Comparison of ENCODE assay signal across 1 cellular context in the genomic region with DNA sequence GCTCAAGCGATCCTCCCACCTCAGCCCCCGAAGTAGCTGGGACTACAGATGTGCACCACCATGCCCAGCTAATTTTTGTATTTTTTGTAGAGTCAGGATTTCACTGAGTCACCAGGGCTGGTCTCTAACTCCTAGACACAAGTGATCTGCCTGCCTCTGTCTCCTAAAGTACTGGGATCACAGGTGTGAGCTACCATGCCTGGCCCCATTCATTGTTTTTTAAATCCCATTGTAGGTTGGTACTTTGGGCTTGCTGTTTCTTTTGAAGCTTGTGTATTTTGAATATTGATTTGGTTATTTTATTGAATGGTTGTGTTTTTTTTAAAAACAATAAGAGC.
TF ChIP-seq lines count a peak whose summit lies in the region.

No MANE protein-coding gene starts in this region.

TF ChIP-seq in GM23338, 12 proteins besides CTCF, POLR2A, EP300 and RAD21:
- TF ChIP-seq ZNF114 (CRISPR knock-in tag; IDR thresholded peaks at IDR 0.05): no peak
- TF ChIP-seq, protein P1, sequence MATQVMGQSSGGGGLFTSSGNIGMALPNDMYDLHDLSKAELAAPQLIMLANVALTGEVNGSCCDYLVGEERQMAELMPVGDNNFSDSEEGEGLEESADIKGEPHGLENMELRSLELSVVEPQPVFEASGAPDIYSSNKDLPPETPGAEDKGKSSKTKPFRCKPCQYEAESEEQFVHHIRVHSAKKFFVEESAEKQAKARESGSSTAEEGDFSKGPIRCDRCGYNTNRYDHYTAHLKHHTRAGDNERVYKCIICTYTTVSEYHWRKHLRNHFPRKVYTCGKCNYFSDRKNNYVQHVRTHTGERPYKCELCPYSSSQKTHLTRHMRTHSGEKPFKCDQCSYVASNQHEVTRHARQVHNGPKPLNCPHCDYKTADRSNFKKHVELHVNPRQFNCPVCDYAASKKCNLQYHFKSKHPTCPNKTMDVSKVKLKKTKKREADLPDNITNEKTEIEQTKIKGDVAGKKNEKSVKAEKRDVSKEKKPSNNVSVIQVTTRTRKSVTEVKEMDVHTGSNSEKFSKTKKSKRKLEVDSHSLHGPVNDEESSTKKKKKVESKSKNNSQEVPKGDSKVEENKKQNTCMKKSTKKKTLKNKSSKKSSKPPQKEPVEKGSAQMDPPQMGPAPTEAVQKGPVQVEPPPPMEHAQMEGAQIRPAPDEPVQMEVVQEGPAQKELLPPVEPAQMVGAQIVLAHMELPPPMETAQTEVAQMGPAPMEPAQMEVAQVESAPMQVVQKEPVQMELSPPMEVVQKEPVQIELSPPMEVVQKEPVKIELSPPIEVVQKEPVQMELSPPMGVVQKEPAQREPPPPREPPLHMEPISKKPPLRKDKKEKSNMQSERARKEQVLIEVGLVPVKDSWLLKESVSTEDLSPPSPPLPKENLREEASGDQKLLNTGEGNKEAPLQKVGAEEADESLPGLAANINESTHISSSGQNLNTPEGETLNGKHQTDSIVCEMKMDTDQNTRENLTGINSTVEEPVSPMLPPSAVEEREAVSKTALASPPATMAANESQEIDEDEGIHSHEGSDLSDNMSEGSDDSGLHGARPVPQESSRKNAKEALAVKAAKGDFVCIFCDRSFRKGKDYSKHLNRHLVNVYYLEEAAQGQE (IDR thresholded peaks at IDR 0.05; ENCODE audit: unreplicated experiment): no peak
- no peak for TF ChIP-seq ZNF331 (CRISPR knock-in tag; IDR thresholded peaks at IDR 0.05; ENCODE audit: low read depth)
- TF ChIP-seq EZH2 (IDR thresholded peaks at IDR 0.05; ENCODE audit: low read depth, unreplicated experiment): no peak
- TF ChIP-seq, protein P2, sequence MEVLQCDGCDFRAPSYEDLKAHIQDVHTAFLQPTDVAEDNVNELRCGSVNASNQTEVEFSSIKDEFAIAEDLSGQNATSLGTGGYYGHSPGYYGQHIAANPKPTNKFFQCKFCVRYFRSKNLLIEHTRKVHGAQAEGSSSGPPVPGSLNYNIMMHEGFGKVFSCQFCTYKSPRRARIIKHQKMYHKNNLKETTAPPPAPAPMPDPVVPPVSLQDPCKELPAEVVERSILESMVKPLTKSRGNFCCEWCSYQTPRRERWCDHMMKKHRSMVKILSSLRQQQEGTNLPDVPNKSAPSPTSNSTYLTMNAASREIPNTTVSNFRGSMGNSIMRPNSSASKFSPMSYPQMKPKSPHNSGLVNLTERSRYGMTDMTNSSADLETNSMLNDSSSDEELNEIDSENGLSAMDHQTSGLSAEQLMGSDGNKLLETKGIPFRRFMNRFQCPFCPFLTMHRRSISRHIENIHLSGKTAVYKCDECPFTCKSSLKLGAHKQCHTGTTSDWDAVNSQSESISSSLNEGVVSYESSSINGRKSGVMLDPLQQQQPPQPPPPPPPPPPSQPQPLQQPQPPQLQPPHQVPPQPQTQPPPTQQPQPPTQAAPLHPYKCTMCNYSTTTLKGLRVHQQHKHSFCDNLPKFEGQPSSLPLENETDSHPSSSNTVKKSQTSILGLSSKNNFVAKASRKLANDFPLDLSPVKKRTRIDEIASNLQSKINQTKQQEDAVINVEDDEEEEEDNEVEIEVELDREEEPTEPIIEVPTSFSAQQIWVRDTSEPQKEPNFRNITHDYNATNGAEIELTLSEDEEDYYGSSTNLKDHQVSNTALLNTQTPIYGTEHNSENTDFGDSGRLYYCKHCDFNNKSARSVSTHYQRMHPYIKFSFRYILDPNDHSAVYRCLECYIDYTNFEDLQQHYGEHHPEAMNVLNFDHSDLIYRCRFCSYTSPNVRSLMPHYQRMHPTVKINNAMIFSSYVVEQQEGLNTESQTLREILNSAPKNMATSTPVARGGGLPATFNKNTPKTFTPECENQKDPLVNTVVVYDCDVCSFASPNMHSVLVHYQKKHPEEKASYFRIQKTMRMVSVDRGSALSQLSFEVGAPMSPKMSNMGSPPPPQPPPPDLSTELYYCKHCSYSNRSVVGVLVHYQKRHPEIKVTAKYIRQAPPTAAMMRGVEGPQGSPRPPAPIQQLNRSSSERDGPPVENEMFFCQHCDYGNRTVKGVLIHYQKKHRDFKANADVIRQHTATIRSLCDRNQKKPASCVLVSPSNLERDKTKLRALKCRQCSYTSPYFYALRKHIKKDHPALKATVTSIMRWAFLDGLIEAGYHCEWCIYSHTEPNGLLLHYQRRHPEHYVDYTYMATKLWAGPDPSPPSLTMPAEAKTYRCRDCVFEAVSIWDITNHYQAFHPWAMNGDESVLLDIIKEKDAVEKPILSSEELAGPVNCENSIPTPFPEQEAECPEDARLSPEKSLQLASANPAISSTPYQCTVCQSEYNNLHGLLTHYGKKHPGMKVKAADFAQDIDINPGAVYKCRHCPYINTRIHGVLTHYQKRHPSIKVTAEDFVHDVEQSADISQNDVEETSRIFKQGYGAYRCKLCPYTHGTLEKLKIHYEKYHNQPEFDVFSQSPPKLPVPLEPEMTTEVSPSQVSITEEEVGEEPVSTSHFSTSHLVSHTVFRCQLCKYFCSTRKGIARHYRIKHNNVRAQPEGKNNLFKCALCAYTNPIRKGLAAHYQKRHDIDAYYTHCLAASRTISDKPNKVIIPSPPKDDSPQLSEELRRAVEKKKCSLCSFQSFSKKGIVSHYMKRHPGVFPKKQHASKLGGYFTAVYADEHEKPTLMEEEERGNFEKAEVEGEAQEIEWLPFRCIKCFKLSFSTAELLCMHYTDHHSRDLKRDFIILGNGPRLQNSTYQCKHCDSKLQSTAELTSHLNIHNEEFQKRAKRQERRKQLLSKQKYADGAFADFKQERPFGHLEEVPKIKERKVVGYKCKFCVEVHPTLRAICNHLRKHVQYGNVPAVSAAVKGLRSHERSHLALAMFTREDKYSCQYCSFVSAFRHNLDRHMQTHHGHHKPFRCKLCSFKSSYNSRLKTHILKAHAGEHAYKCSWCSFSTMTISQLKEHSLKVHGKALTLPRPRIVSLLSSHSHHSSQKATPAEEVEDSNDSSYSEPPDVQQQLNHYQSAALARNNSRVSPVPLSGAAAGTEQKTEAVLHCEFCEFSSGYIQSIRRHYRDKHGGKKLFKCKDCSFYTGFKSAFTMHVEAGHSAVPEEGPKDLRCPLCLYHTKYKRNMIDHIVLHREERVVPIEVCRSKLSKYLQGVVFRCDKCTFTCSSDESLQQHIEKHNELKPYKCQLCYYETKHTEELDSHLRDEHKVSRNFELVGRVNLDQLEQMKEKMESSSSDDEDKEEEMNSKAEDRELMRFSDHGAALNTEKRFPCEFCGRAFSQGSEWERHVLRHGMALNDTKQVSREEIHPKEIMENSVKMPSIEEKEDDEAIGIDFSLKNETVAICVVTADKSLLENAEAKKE (CRISPR knock-in tag; IDR thresholded peaks at IDR 0.05): no peak
